ENCODE assay signal across 21 cellular contexts in the genomic region with DNA sequence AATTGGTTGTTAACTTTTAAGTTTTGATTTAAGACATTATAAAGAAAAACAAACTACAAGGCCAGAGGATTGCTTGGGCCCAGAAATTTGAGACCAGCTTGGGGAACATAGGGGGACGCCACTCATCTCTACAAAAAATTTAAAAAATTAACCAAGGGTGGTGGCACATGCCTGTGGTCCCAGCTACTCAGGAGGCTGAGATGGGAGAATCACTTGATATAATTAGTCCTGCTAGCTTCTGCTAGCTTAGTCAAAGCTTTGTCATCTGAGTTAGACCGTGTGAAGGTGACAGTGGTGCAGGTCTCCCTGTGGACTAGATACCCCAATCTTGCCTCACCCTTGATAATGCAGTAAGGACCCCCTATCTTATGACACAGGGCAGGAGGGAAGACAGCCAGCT.
"Had no signal": no experiment of that assay in that cellular context is flagged by ENCODE, and none has a peak within 500 bp of the region (broad histone marks: within the 10 kb centered on the region; RNA-seq: fewer than 3 reads in every experiment).

No MANE protein-coding gene starts in this region.

- H3K4me3 ChIP-seq: colonic mucosa, esophagus squamous epithelium, gastrocnemius medialis, heart right ventricle, left lung, lower lobe of right lung, mucosa of descending colon had no signal

- H3K27me3 ChIP-seq: colonic mucosa, left lung had no signal

- DNase-seq: colonic mucosa; cortex of kidney; effector CD8-positive, alpha-beta T cell; effector memory CD8-positive, alpha-beta T cell; esophagus squamous epithelium; foreskin fibroblast; foreskin melanocyte; gastrocnemius medialis; glutamatergic neuron; head of caudate nucleus; heart right ventricle; hippocampal formation; left cardiac atrium; left lung; left ventricle myocardium superior; lower lobe of right lung; mesenchymal stem cell; mucosa of descending colon had no signal

- H3K27ac ChIP-seq: colonic mucosa, esophagus squamous epithelium, gastrocnemius medialis, heart right ventricle, left lung, lower lobe of right lung had no signal

- ATAC-seq: effector memory CD8-positive, alpha-beta T cell; gastrocnemius medialis; heart right ventricle; left cardiac atrium; left lung; left ventricle myocardium superior; lower lobe of right lung; mucosa of descending colon had no signal

- FAIRE-seq: endothelial cell of umbilical vein, islet of Langerhans, keratinocyte had no signal

- H3K9me3 ChIP-seq: colonic mucosa, esophagus squamous epithelium, gastrocnemius medialis, left lung, lower lobe of right lung, mucosa of descending colon had no signal

- H3K4me1 ChIP-seq: colonic mucosa, esophagus squamous epithelium, gastrocnemius medialis, left lung had no signal

- H3K36me3 ChIP-seq: colonic mucosa, esophagus squamous epithelium, gastrocnemius medialis, heart right ventricle, left lung, lower lobe of right lung had no signal
